Comparison of ENCODE assay signal across 8 cellular contexts in genomic region chr11:57480409-57481137, GRCh38. TPM values are rescaled to one million over a fixed set of nuclear protein-coding genes. Genes with fewer than 3 reads are reported as not detected.
DNase-seq lines count a peak whose midpoint lies in the region; ATAC-seq and TF ChIP-seq lines count a peak whose summit lies in the region.

No MANE protein-coding gene starts in this region.

- 20% methylated on average over 9 of the region's 9 CpGs for WGBS in hepatocyte (ENCODE audit: low lambda C conversion rate, missing lambda C conversion rate)

- no peaks in the 10 kb centered on the region for H3K9me3 ChIP-seq in hepatocyte (ENCODE audit: low read depth)

- peak; percentile 60 to 79 for DNase-seq in AML-193 (lab: John Stamatoyannopoulos, UW)
- DNase-seq in LHCN-M2 (ENCODE audit: low read depth): peak; percentile 52
- peak; percentile 31 for DNase-seq in SKM-1 treated with dmso at 0.1 percent for 144 hours (lab: John Stamatoyannopoulos, UW; ENCODE audit: unreplicated experiment)
- DNase-seq in activated naive CD8-positive, alpha-beta T cell treated with anti-CD3 and anti-CD28 coated beads for 36 hours: peak; percentile 76
- peak; percentile 78 for DNase-seq in hepatocyte (ENCODE audit: low spot score)
- DNase-seq in stimulated activated CD4-positive, alpha-beta T cell treated with anti-CD3 and anti-CD28 coated beads, Interleukin-1b, Interleukin-23, amount 100 ng/mL, for 4 hours (ENCODE audit: low read depth in 2 of 2): peak; percentile 60 to 68
- no peak for DNase-seq in mesenteric fat pad (ENCODE audit: low spot score)

- ATAC-seq in GM19043 (IDR thresholded peaks at IDR 0.05; ENCODE audit: low read depth, unreplicated experiment): peak; percentile 26

- H3K9me3 Mint-ChIP-seq in activated naive CD8-positive, alpha-beta T cell treated with anti-CD3 and anti-CD28 coated beads for 36 hours: no peaks in the 10 kb centered on the region

- H3K79me2 ChIP-seq in hepatocyte: no peaks in the 10 kb centered on the region

- H3K36me3 ChIP-seq in hepatocyte (replicated peaks; ENCODE audit: insufficient read depth, low read depth): no peaks in the 10 kb centered on the region

- H3K27ac Mint-ChIP-seq in activated naive CD8-positive, alpha-beta T cell treated with anti-CD3 and anti-CD28 coated beads for 36 hours: no peak overlapping the region

- peak; percentile 59 for TF ChIP-seq CTCF in hepatocyte (IDR thresholded peaks at IDR 0.05; ENCODE audit: poor library complexity)

- H3K27me3 Mint-ChIP-seq in activated naive CD8-positive, alpha-beta T cell treated with anti-CD3 and anti-CD28 coated beads for 36 hours: peaks cover 12% of the 10 kb centered on the region

- H2AFZ ChIP-seq in hepatocyte: no peak overlapping the region

- no peak overlapping the region for H3K27ac ChIP-seq in hepatocyte

- H3K4me2 ChIP-seq in hepatocyte: no peak overlapping the region

- peaks cover 20% of the 10 kb centered on the region for H3K4me1 ChIP-seq in hepatocyte (ENCODE audit: insufficient read depth)

- H3K27me3 ChIP-seq in hepatocyte: peaks cover 70% of the 10 kb centered on the region

- H4K20me1 ChIP-seq in hepatocyte (ENCODE audit: insufficient read depth, poor library complexity, severe bottlenecking): no peaks in the 10 kb centered on the region

- peaks cover 23% of the 10 kb centered on the region for H3K4me1 Mint-ChIP-seq in activated naive CD8-positive, alpha-beta T cell treated with anti-CD3 and anti-CD28 coated beads for 36 hours

- H3K9me2 ChIP-seq in hepatocyte (replicated peaks; ENCODE audit: insufficient read depth): no peaks in the 10 kb centered on the region

- H3K4me3 Mint-ChIP-seq in activated naive CD8-positive, alpha-beta T cell treated with anti-CD3 and anti-CD28 coated beads for 36 hours: no peak overlapping the region

- no peak overlapping the region for H3K4me3 ChIP-seq in hepatocyte

- peaks cover 11% of the 10 kb centered on the region for H3K36me3 Mint-ChIP-seq in activated naive CD8-positive, alpha-beta T cell treated with anti-CD3 and anti-CD28 coated beads for 36 hours

RNA-seq across cellular contexts. Expression of gene RTN4RL2, which starts 20.2 kb away (rescaled TPM):
- 0.23 and 0.38 TPM in 2 replicates for total RNA-seq in LHCN-M2 (2014; rRNA removed)
- 0.11 TPM for polyA plus RNA-seq in LHCN-M2 (2012)
- under 1 TPM; 0.43 to 0.44 TPM for total RNA-seq in activated naive CD8-positive, alpha-beta T cell treated with anti-CD3 and anti-CD28 coated beads for 36 hours
- total RNA-seq in hepatocyte: 1.4 and 2.4 TPM in 2 replicates
- 5.8 and 10.6 TPM in 2 replicates for polyA plus RNA-seq in hepatocyte
- 2.8 TPM for total RNA-seq in mesenteric fat pad

RNA-seq across cellular contexts. Expression of gene SLC43A1, which starts 34.9 kb away (rescaled TPM):
- total RNA-seq in LHCN-M2 (2014; rRNA removed) (5.1 and 7.7 TPM in 2 replicates), hepatocyte (40.4 and 42.2 TPM in 2 replicates), mesenteric fat pad (8.4 TPM)
- polyA plus RNA-seq in LHCN-M2 (2012): 3.3 TPM
- 10 to 100 TPM; 36.8 to 37.1 TPM for total RNA-seq in activated naive CD8-positive, alpha-beta T cell treated with anti-CD3 and anti-CD28 coated beads for 36 hours
- polyA plus RNA-seq in hepatocyte: 23.4 and 39.5 TPM in 2 replicates

RNA-seq across cellular contexts. Expression of gene TIMM10, which starts 50.0 kb away (rescaled TPM):
- 46.7 and 53.8 TPM in 2 replicates for total RNA-seq in LHCN-M2 (2014; rRNA removed)
- 104 TPM for polyA plus RNA-seq in LHCN-M2 (2012)
- total RNA-seq in activated naive CD8-positive, alpha-beta T cell treated with anti-CD3 and anti-CD28 coated beads for 36 hours: 100 to 1,000 TPM; 134 to 137 TPM
- total RNA-seq in hepatocyte: 23.3 and 31.2 TPM in 2 replicates
- polyA plus RNA-seq in hepatocyte: 84.0 and 99.4 TPM in 2 replicates
- total RNA-seq in mesenteric fat pad: 48.0 TPM

RNA-seq across cellular contexts. Expression of gene SLC43A3, which starts 53.7 kb away (rescaled TPM):
- total RNA-seq in LHCN-M2 (2014; rRNA removed) (113 and 153 TPM in 2 replicates), hepatocyte (10.5 and 19.3 TPM in 2 replicates), mesenteric fat pad (95.1 TPM)
- 48.7 TPM for polyA plus RNA-seq in LHCN-M2 (2012)
- 100 to 1,000 TPM; 331 to 348 TPM for total RNA-seq in activated naive CD8-positive, alpha-beta T cell treated with anti-CD3 and anti-CD28 coated beads for 36 hours
- polyA plus RNA-seq in hepatocyte: 13.5 and 20.7 TPM in 2 replicates

RNA-seq across cellular contexts. Expression of gene SMTNL1, which starts 56.8 kb away (rescaled TPM):
- total RNA-seq in LHCN-M2 (2014; rRNA removed): not detected in 2 replicates
- not detected for polyA plus RNA-seq in LHCN-M2 (2012)
- total RNA-seq in activated naive CD8-positive, alpha-beta T cell treated with anti-CD3 and anti-CD28 coated beads for 36 hours: not detected
- total RNA-seq in hepatocyte: not detected in 2 replicates
- 0.19 TPM in 1 of 2 replicates, not detected in the other for polyA plus RNA-seq in hepatocyte
- total RNA-seq in mesenteric fat pad: not detected
